ENCODE assay signal across 32 cellular contexts in genomic region chr4:18641334-18641733, GRCh38.
"Had no signal": no experiment of that assay in that cellular context is flagged by ENCODE, and none has a peak within 500 bp of the region (broad histone marks: within the 10 kb centered on the region; RNA-seq: fewer than 3 reads in every experiment).

No MANE protein-coding gene starts in this region.

- DNase-seq: Karpas-422, Kasumi-1, MG63, MM.1S, MV-4-11, NCI-H1048, NCI-H1092, NCI-H1092 treated with DMSO at 0.1 percent for 48 hours, NCI-H1105, NCI-H1105 treated with DMSO at 0.1 percent for 48 hours, NCI-H1417, NCI-H1417 treated with DMSO at 0.1 percent for 48 hours, NCI-H1436, NCI-H1436 treated with DMSO at 0.1 percent for 48 hours, NCI-H146, NCI-H1694 treated with DMSO at 0.1 percent for 48 hours, NCI-H187, NCI-H187 treated with DMSO at 0.1 percent for 48 hours, NCI-H1930, NCI-H2029, NCI-H2029 treated with DMSO at 0.1 percent for 48 hours, NCI-H2081, NCI-H2081 treated with DMSO at 0.1 percent for 48 hours, NCI-H2107, NCI-H2171, NCI-H2171 treated with DMSO at 0.1 percent for 48 hours, NCI-H2227 treated with DMSO at 0.1 percent for 48 hours, NCI-H226, NCI-H345, NCI-H446 treated with DMSO at 0.1 percent for 48 hours, NCI-H510A, NCI-H510A treated with DMSO at 0.1 percent for 48 hours had no signal
